Comparison of ENCODE assay signal across 32 cellular contexts in genomic region chr20:40561187-40561586, GRCh38.
"Had no signal": no experiment of that assay in that cellular context is flagged by ENCODE, and none has a peak within 500 bp of the region (broad histone marks: within the 10 kb centered on the region; RNA-seq: fewer than 3 reads in every experiment).

No MANE protein-coding gene starts in this region.

- H3K9me3 ChIP-seq: adrenal gland, body of pancreas, colonic mucosa, esophagus muscularis mucosa, gastrocnemius medialis, heart right ventricle had no signal

- H3K27ac ChIP-seq: adrenal gland, body of pancreas, colonic mucosa, dorsolateral prefrontal cortex, esophagus muscularis mucosa, foreskin keratinocyte, gastrocnemius medialis, heart right ventricle, hepatocyte, WERI-Rb-1 had no signal

- H3K4me2 ChIP-seq: hepatocyte had no signal

- H3K4me1 ChIP-seq: body of pancreas, gastrocnemius medialis had no signal

- H3K9me3 Mint-ChIP-seq: activated CD8-positive, alpha-beta T cell treated with anti-CD3 and anti-CD28 coated beads for 36 hours; activated naive CD4-positive, alpha-beta T cell treated with anti-CD3 and anti-CD28 coated beads for 36 hours; activated naive CD4-positive, alpha-beta T cell treated with anti-CD3 and anti-CD28 coated beads, Interleukin-2, amount 50 U/mL, for 24 hours; activated naive CD8-positive, alpha-beta T cell treated with anti-CD3 and anti-CD28 coated beads for 36 hours; activated naive CD8-positive, alpha-beta T cell treated with anti-CD3 and anti-CD28 coated beads, Interleukin-2, amount 50 U/mL, for 24 hours; activated T-cell treated with anti-CD3 and anti-CD28 coated beads, Interleukin-2, amount 50 U/mL, for 4 hours; activated T-helper 1 cell treated with anti-CD3 and anti-CD28 coated beads, Interleukin-12 subunit alpha, Interleukin-12 subunit beta, Interleukin-2, Interleukin-4 antibody, amounts not matched to agents 30 ng/mL and 10 ng/mL and 1 ng/mL, durations not matched to agents 14 hours and 24 hours and 36 hours; activated T-helper 2 cell treated with anti-CD3 and anti-CD28 coated beads, Interferon-gamma antibody, Interleukin-2, Interleukin-4, amounts not matched to agents 10 μg/mL and 5 μg/mL and 100 μg/mL, durations not matched to agents 14 hours and 24 hours and 36 hours; endodermal cell; T-helper 2 cell treated with Interferon-gamma antibody and Interleukin-4, amounts not matched to agents 5 μg/mL and 100 μg/mL, for 36 hours had no signal

- DNase-seq: activated B cell treated with CpG ODN at 0.5 μM for 24 hours; activated CD4-positive, alpha-beta T cell treated with anti-CD3 and anti-CD28 coated beads for 48 hours; activated CD4-positive, alpha-beta T cell treated with anti-CD3 and anti-CD28 coated beads, Interleukin-2, amount 50 U/mL, for 1 hour; activated CD4-positive, alpha-beta T cell treated with anti-CD3 and anti-CD28 coated beads, Interleukin-2, amount 50 U/mL, for 48 hours; activated CD8-positive, alpha-beta memory T cell treated with anti-CD3 and anti-CD28 coated beads for 24 hours; activated CD8-positive, alpha-beta T cell treated with anti-CD3 and anti-CD28 coated beads for 36 hours; activated effector memory CD4-positive, alpha-beta T cell treated with anti-CD3 and anti-CD28 coated beads, Interleukin-2, amount 50 U/mL, for 16 hours; activated naive CD4-positive, alpha-beta T cell treated with anti-CD3 and anti-CD28 coated beads for 36 hours; activated naive CD8-positive, alpha-beta T cell treated with anti-CD3 and anti-CD28 coated beads for 36 hours; activated naive CD8-positive, alpha-beta T cell treated with anti-CD3 and anti-CD28 coated beads, Interleukin-2, amount 50 U/mL, for 24 hours; activated T-cell treated with anti-CD3 and anti-CD28 coated beads, Interleukin-2, amount 50 U/mL, for 4 hours; adrenal gland; amygdala; aorta; body of pancreas; dorsolateral prefrontal cortex; effector memory CD4-positive, alpha-beta T cell; gastrocnemius medialis; heart right ventricle; T-helper 17 cell; T1000; WERI-Rb-1 had no signal

- H3K36me3 Mint-ChIP-seq: activated naive CD4-positive, alpha-beta T cell treated with anti-CD3 and anti-CD28 coated beads, Interleukin-2, amount 50 U/mL, for 24 hours; activated naive CD8-positive, alpha-beta T cell treated with anti-CD3 and anti-CD28 coated beads for 36 hours had no signal

- H3K4me3 Mint-ChIP-seq: activated B cell treated with CpG ODN at 0.5 μM for 24 hours; activated CD8-positive, alpha-beta T cell treated with anti-CD3 and anti-CD28 coated beads for 36 hours; activated naive CD4-positive, alpha-beta T cell treated with anti-CD3 and anti-CD28 coated beads for 36 hours; activated naive CD4-positive, alpha-beta T cell treated with anti-CD3 and anti-CD28 coated beads, Interleukin-2, amount 50 U/mL, for 24 hours; activated naive CD8-positive, alpha-beta T cell treated with anti-CD3 and anti-CD28 coated beads for 36 hours; activated naive CD8-positive, alpha-beta T cell treated with anti-CD3 and anti-CD28 coated beads, Interleukin-2, amount 50 U/mL, for 24 hours; activated T-cell treated with anti-CD3 and anti-CD28 coated beads, Interleukin-2, amount 50 U/mL, for 4 hours; activated T-helper 1 cell treated with anti-CD3 and anti-CD28 coated beads, Interleukin-12 subunit alpha, Interleukin-12 subunit beta, Interleukin-2, Interleukin-4 antibody, amounts not matched to agents 30 ng/mL and 10 ng/mL and 1 ng/mL, durations not matched to agents 14 hours and 24 hours and 36 hours; endodermal cell; T-helper 17 cell; T-helper 2 cell treated with Interferon-gamma antibody and Interleukin-4, amounts not matched to agents 5 μg/mL and 100 μg/mL, for 36 hours had no signal

- H3K27ac Mint-ChIP-seq: activated B cell treated with CpG ODN at 0.5 μM for 24 hours; activated CD8-positive, alpha-beta T cell treated with anti-CD3 and anti-CD28 coated beads for 36 hours; activated naive CD4-positive, alpha-beta T cell treated with anti-CD3 and anti-CD28 coated beads for 36 hours; activated naive CD4-positive, alpha-beta T cell treated with anti-CD3 and anti-CD28 coated beads, Interleukin-2, amount 50 U/mL, for 24 hours; activated naive CD8-positive, alpha-beta T cell treated with anti-CD3 and anti-CD28 coated beads for 36 hours; activated naive CD8-positive, alpha-beta T cell treated with anti-CD3 and anti-CD28 coated beads, Interleukin-2, amount 50 U/mL, for 24 hours; activated T-helper 1 cell treated with anti-CD3 and anti-CD28 coated beads, Interleukin-12 subunit alpha, Interleukin-12 subunit beta, Interleukin-2, Interleukin-4 antibody, amounts not matched to agents 30 ng/mL and 10 ng/mL and 1 ng/mL, durations not matched to agents 14 hours and 24 hours and 36 hours; activated T-helper 2 cell treated with anti-CD3 and anti-CD28 coated beads, Interferon-gamma antibody, Interleukin-2, Interleukin-4, amounts not matched to agents 10 μg/mL and 5 μg/mL and 100 μg/mL, durations not matched to agents 14 hours and 24 hours and 36 hours; endodermal cell; T-helper 17 cell; T-helper 2 cell treated with Interferon-gamma antibody and Interleukin-4, amounts not matched to agents 5 μg/mL and 100 μg/mL, for 36 hours had no signal

- H3K27me3 ChIP-seq: adrenal gland, body of pancreas, colonic mucosa, esophagus muscularis mucosa, foreskin keratinocyte, gastrocnemius medialis, heart right ventricle, hepatocyte had no signal

- H3K27me3 Mint-ChIP-seq: activated naive CD8-positive, alpha-beta T cell treated with anti-CD3 and anti-CD28 coated beads, Interleukin-2, amount 50 U/mL, for 24 hours had no signal

- H3K36me3 ChIP-seq: adrenal gland, colonic mucosa, esophagus muscularis mucosa, gastrocnemius medialis, heart right ventricle, WERI-Rb-1 had no signal

- H3K4me3 ChIP-seq: adrenal gland, body of pancreas, colonic mucosa, dorsolateral prefrontal cortex, esophagus muscularis mucosa, gastrocnemius medialis, heart right ventricle, hepatocyte had no signal

- H3K79me2 ChIP-seq: hepatocyte had no signal

- H3K4me1 Mint-ChIP-seq: activated B cell treated with CpG ODN at 0.5 μM for 24 hours; activated naive CD4-positive, alpha-beta T cell treated with anti-CD3 and anti-CD28 coated beads, Interleukin-2, amount 50 U/mL, for 24 hours; activated naive CD8-positive, alpha-beta T cell treated with anti-CD3 and anti-CD28 coated beads for 36 hours; activated naive CD8-positive, alpha-beta T cell treated with anti-CD3 and anti-CD28 coated beads, Interleukin-2, amount 50 U/mL, for 24 hours; endodermal cell; T-helper 17 cell had no signal

- ATAC-seq: activated CD4-positive, CD25-positive, alpha-beta regulatory T cell treated with anti-CD3 and anti-CD28 coated beads, Interleukin-2, amount 50 U/mL, for 24 hours; activated CD8-positive, alpha-beta T cell treated with anti-CD3 and anti-CD28 coated beads for 36 hours; activated naive CD8-positive, alpha-beta T cell treated with anti-CD3 and anti-CD28 coated beads, Interleukin-2, amount 50 U/mL, for 24 hours; activated T-cell treated with anti-CD3 and anti-CD28 coated beads, Interleukin-2, amount 50 U/mL, for 4 hours; body of pancreas; gastrocnemius medialis; T-helper 17 cell had no signal

- H2AFZ ChIP-seq: hepatocyte had no signal
